ENCODE assay signal across 1 cellular context in genomic region chr1:154416496-154417337, GRCh38.
TF ChIP-seq lines count a peak whose summit lies in the region.

No MANE protein-coding gene starts in this region.

TF ChIP-seq in HepG2, 621 proteins besides CTCF, POLR2A, EP300 and RAD21:
- TF ChIP-seq TAF15 (IDR thresholded peaks at IDR 0.05; ENCODE audit: low read depth, low read length, poor library complexity, severe bottlenecking), result no peak
- 0 out of 2 replicates have a peak, but pooled peaks have one; percentile 16 for TF ChIP-seq SALL1 (CRISPR knock-in tag; IDR thresholded peaks at IDR 0.05)
